27 cellular contexts compared by ENCODE assay signal in genomic region chr4:99971453-99972111, GRCh38.
"Had no signal": no experiment of that assay in that cellular context is flagged by ENCODE, and none has a peak within 500 bp of the region (broad histone marks: within the 10 kb centered on the region; RNA-seq: fewer than 3 reads in every experiment).

No MANE protein-coding gene starts in this region.

- H3K4me2 ChIP-seq: smooth muscle cell had no signal

- H3K36me3 ChIP-seq: heart left ventricle, left lung, lower lobe of right lung, right atrium auricular region, right lobe of liver, stomach, thyroid gland, transverse colon, upper lobe of left lung, uterus had no signal

- H3K9ac ChIP-seq: parathyroid adenoma had no signal

- H3K9me3 ChIP-seq: lower lobe of right lung, right atrium auricular region, right lobe of liver, testis, thyroid gland, transverse colon, upper lobe of left lung, uterus had no signal

- H3K4me1 ChIP-seq: heart left ventricle, left lung, lower lobe of right lung, parathyroid adenoma, right atrium auricular region, right lobe of liver, stomach, testis, thyroid gland, transverse colon, upper lobe of left lung, uterus had no signal

- DNase-seq: heart left ventricle; hypothalamus; immature natural killer cell; left colon; left lung; lower lobe of right lung; mammary epithelial cell; mesendoderm; naive B cell; natural killer cell; nucleus accumbens; right lobe of liver; stimulated activated CD4-positive, alpha-beta T cell treated with anti-CD3 and anti-CD28 coated beads, Interleukin-1b, Interleukin-23, amount 100 ng/mL, for 48 hours; stimulated activated CD4-positive, alpha-beta T cell treated with anti-CD3 and anti-CD28 coated beads, Interleukin-2, amount 100 ng/mL, for 48 hours; stimulated activated CD4-positive, alpha-beta T cell treated with anti-CD3 and anti-CD28 coated beads, Interleukin-4, amount 100 ng/mL, for 4 hours; stimulated activated CD8-positive, alpha-beta memory T cell treated with anti-CD3 and anti-CD28 coated beads, Interleukin-4, amount 100 ng/mL, for 48 hours; stimulated activated naive CD8-positive, alpha-beta T cell treated with anti-CD3 and anti-CD28 coated beads, Interleukin-15, Interleukin-2, amounts not matched to agents 100 U/mL and 50 U/mL, for 24 hours; stomach; testis; thyroid gland; transverse colon; uterus had no signal

- H3K27ac ChIP-seq: heart left ventricle, left lung, lower lobe of right lung, parathyroid adenoma, right atrium auricular region, right lobe of liver, stomach, testis, thyroid gland, transverse colon, upper lobe of left lung, uterus had no signal

- ATAC-seq: left colon; left lung; stimulated activated memory B cell treated with anti-CD40 and anti-IgM and Interleukin-4, amounts not matched to agents 10 μg/mL and 1 μg/mL and 100 μg/mL, for 72 hours; stimulated activated naive CD8-positive, alpha-beta T cell treated with anti-CD3 and anti-CD28 coated beads, Interleukin-15, Interleukin-2, amounts not matched to agents 100 U/mL and 50 U/mL, for 24 hours had no signal

- H3K4me3 ChIP-seq: heart left ventricle, left lung, lower lobe of right lung, right atrium auricular region, right lobe of liver, smooth muscle cell, stomach, testis, thyroid gland, transverse colon, upper lobe of left lung, uterus had no signal

- H3K27me3 ChIP-seq: heart left ventricle, left lung, right atrium auricular region, right lobe of liver, testis, thyroid gland, transverse colon, upper lobe of left lung, uterus had no signal

- H2AFZ ChIP-seq: parathyroid adenoma had no signal

- H3K79me2 ChIP-seq: parathyroid adenoma had no signal
